31 cellular contexts compared by ENCODE assay signal in the genomic region with DNA sequence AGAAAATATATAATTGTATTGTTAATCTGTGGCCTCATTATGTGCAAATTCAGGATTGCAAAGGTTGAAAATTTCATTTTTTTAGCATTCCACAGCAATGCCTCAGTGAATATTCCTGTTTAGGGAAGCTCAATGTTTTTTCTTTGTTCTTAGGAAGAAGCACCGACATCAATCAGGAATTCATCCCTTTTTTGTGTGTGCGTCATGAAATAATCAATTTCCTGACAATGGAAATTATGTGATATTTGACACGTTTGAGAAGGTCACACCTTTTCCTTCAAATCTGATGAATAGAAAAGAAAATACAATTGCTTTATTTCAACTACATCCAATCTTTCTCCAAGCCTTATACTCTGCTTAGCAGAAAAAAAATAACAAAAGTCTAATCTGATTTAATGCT.
"Had no signal": no experiment of that assay in that cellular context is flagged by ENCODE, and none has a peak within 500 bp of the region (broad histone marks: within the 10 kb centered on the region; RNA-seq: fewer than 3 reads in every experiment).

No MANE protein-coding gene starts in this region.

- H3K36me3 ChIP-seq: neutrophil, pancreas, right lobe of liver, sigmoid colon, spleen, suprapubic skin, tibial artery, transverse colon, upper lobe of right lung, uterus had no signal

- H3K27ac ChIP-seq: neutrophil, pancreas, psoas muscle, right lobe of liver, sigmoid colon, spleen, suprapubic skin, testis, tibial artery, transverse colon, upper lobe of right lung, uterus had no signal

- H3K4me3 ChIP-seq: pancreas, psoas muscle, right lobe of liver, sigmoid colon, smooth muscle cell, spleen, suprapubic skin, testis, tibial artery, transverse colon, upper lobe of right lung, uterus had no signal

- ATAC-seq: naive thymus-derived CD4-positive, alpha-beta T cell; natural killer cell; pancreas; psoas muscle; right cardiac atrium; right lobe of liver; stimulated activated memory B cell treated with anti-CD40 and anti-IgM and Interleukin-4, amounts not matched to agents 10 μg/mL and 1 μg/mL and 100 μg/mL, for 72 hours; stimulated activated naive CD8-positive, alpha-beta T cell treated with anti-CD3 and anti-CD28 coated beads, Interleukin-15, amount 100 ng/mL, for 72 hours; stimulated activated naive CD8-positive, alpha-beta T cell treated with anti-CD3 and anti-CD28 coated beads, Interleukin-15, Interleukin-2, amounts not matched to agents 100 U/mL and 50 U/mL, for 24 hours; upper lobe of right lung had no signal

- H3K9me3 ChIP-seq: neutrophil, pancreas, psoas muscle, right lobe of liver, sigmoid colon, spleen, suprapubic skin, testis, tibial artery, transverse colon, upper lobe of right lung, uterus had no signal

- FAIRE-seq: pancreas had no signal

- H3K36me3 Mint-ChIP-seq: stimulated activated memory B cell treated with anti-CD40 and anti-IgM and Interleukin-4, amounts not matched to agents 10 μg/mL and 1 μg/mL and 100 μg/mL, for 72 hours; type B pancreatic cell had no signal

- H3K27me3 ChIP-seq: neutrophil, pancreas, right lobe of liver, sigmoid colon, spleen, suprapubic skin, testis, tibial artery, transverse colon, upper lobe of right lung, uterus had no signal

- H3K27me3 Mint-ChIP-seq: naive thymus-derived CD4-positive, alpha-beta T cell; progenitor cell of endocrine pancreas; stimulated activated memory B cell treated with anti-CD40 and anti-IgM and Interleukin-4, amounts not matched to agents 10 μg/mL and 1 μg/mL and 100 μg/mL, for 72 hours; stimulated activated naive CD8-positive, alpha-beta T cell treated with anti-CD3 and anti-CD28 coated beads, Interleukin-15, amount 100 ng/mL, for 72 hours; type B pancreatic cell had no signal

- H3K4me1 ChIP-seq: pancreas, psoas muscle, right lobe of liver, spleen, suprapubic skin, testis, tibial artery, transverse colon, upper lobe of right lung, uterus had no signal

- DNase-seq: naive thymus-derived CD4-positive, alpha-beta T cell; natural killer cell; nucleus accumbens; pancreas; psoas muscle; right cardiac atrium; right lobe of liver; sigmoid colon; spleen; stimulated activated CD4-positive, alpha-beta T cell treated with anti-CD3 and anti-CD28 coated beads, Interleukin-12 subunit alpha, Interleukin-12 subunit beta, amount 100 ng/mL, for 4 hours; stimulated activated CD4-positive, alpha-beta T cell treated with anti-CD3 and anti-CD28 coated beads, Interleukin-1b, Interleukin-23, amount 100 ng/mL, for 48 hours; stimulated activated CD4-positive, alpha-beta T cell treated with anti-CD3 and anti-CD28 coated beads, Interleukin-4, amount 100 ng/mL, for 1 hour; stimulated activated CD4-positive, alpha-beta T cell treated with anti-CD3 and anti-CD28 coated beads, Interleukin-4, amount 100 ng/mL, for 4 hours; stimulated activated CD8-positive, alpha-beta memory T cell treated with anti-CD3 and anti-CD28 coated beads, Interleukin-4, amount 100 ng/mL, for 48 hours; stimulated activated naive CD4-positive, alpha-beta T cell; stimulated activated naive CD8-positive, alpha-beta T cell treated with anti-CD3 and anti-CD28 coated beads, Interleukin-15, amount 100 ng/mL, for 72 hours; stimulated activated naive CD8-positive, alpha-beta T cell treated with anti-CD3 and anti-CD28 coated beads, Interleukin-15, Interleukin-2, amounts not matched to agents 100 U/mL and 50 U/mL, for 24 hours; substantia nigra; testis; tibial artery; transverse colon; upper lobe of right lung; uterus had no signal

- H3K27ac Mint-ChIP-seq: naive thymus-derived CD4-positive, alpha-beta T cell; natural killer cell; nephron; progenitor cell of endocrine pancreas; stimulated activated memory B cell treated with anti-CD40 and anti-IgM and Interleukin-4, amounts not matched to agents 10 μg/mL and 1 μg/mL and 100 μg/mL, for 72 hours; stimulated activated naive CD8-positive, alpha-beta T cell treated with anti-CD3 and anti-CD28 coated beads, Interleukin-15, amount 100 ng/mL, for 72 hours; type B pancreatic cell had no signal

- H3K4me3 Mint-ChIP-seq: naive thymus-derived CD4-positive, alpha-beta T cell; natural killer cell; nephron; neural crest cell; stimulated activated memory B cell treated with anti-CD40 and anti-IgM and Interleukin-4, amounts not matched to agents 10 μg/mL and 1 μg/mL and 100 μg/mL, for 72 hours; stimulated activated naive CD8-positive, alpha-beta T cell treated with anti-CD3 and anti-CD28 coated beads, Interleukin-15, amount 100 ng/mL, for 72 hours; type B pancreatic cell had no signal

- H3K9me3 Mint-ChIP-seq: nephron; neural crest cell; stimulated activated memory B cell treated with anti-CD40 and anti-IgM and Interleukin-4, amounts not matched to agents 10 μg/mL and 1 μg/mL and 100 μg/mL, for 72 hours; type B pancreatic cell had no signal

- H3K4me1 Mint-ChIP-seq: natural killer cell; neural crest cell; stimulated activated memory B cell treated with anti-CD40 and anti-IgM and Interleukin-4, amounts not matched to agents 10 μg/mL and 1 μg/mL and 100 μg/mL, for 72 hours; stimulated activated naive CD8-positive, alpha-beta T cell treated with anti-CD3 and anti-CD28 coated beads, Interleukin-15, amount 100 ng/mL, for 72 hours had no signal
